ENCODE assay signal across 15 cellular contexts in genomic region chr7:116269466-116269865, GRCh38. TPM values are rescaled to one million over a fixed set of nuclear protein-coding genes. Genes with fewer than 3 reads are reported as not detected.
DNase-seq lines count a peak whose midpoint lies in the region; ATAC-seq and TF ChIP-seq lines count a peak whose summit lies in the region.
"Had no signal": no experiment of that assay in that cellular context is flagged by ENCODE, and none has a peak within 500 bp of the region (broad histone marks: within the 10 kb centered on the region; RNA-seq: fewer than 3 reads in every experiment).

No MANE protein-coding gene starts in this region.

- peak overlapping the region; percentile 80 for H4K91ac ChIP-seq in IMR-90 (ENCODE audit: insufficient read depth, low read depth, low read length)

- DNase-seq in IMR-90 = peak; percentile 65
- DNase-seq in transverse colon = no peak
- no peak for DNase-seq in 8988T
- DNase-seq in kidney glomerular epithelial cell (lab: John Stamatoyannopoulos, UW) = no peak
- DNase-seq in NCI-H1105 (lab: John Stamatoyannopoulos, UW) = no peak
- DNase-seq: Caco-2; CD4-positive, CD25-positive, alpha-beta regulatory T cell; H9; Kasumi-1; NCI-H187; OCI-M1; SJCRH30 had no signal

- H3K18ac ChIP-seq in IMR-90 (ENCODE audit: low read depth, low read length) = peak overlapping the region; percentile 98

- in situ Hi-C loops in IMR-90 (cut with MboI; ENCODE audit: low sequenced_read_pairs) = loop anchor here (5.0 kb wide), 1 partner anchor 308 kb away; no protein-coding TSS in a partner anchor
- in situ Hi-C loops in transverse colon (cut with MboI; ENCODE audit: low pct_ligation_motif_present in 1 of 4, low pct_unique_long_range_greater_than_20kb in 1 of 4, low sequenced_read_pairs in 3 of 4) = loop anchor here (10.0 to 25.0 kb wide), 6 partner anchors 255 to 545 kb away; partner anchors contain the start of gene CAV1 (in 1 of the 4)

- peak overlapping the region; percentile 74 for H2BK20ac ChIP-seq in IMR-90 (ENCODE audit: low read depth, low read length)

- peaks cover 4% of the 10 kb centered on the region; the same call in 1 of the 2 replicates for H4K20me1 ChIP-seq in IMR-90 (ENCODE audit: insufficient read depth, low read length)

- TF ChIP-seq EP300 in gastroesophageal sphincter (IDR thresholded peaks at IDR 0.05) = no peak
- TF ChIP-seq EP300 in transverse colon (IDR thresholded peaks at IDR 0.05; ENCODE audit: low read depth) = no peak

- peak overlapping the region; percentile 66 for H3K14ac ChIP-seq in IMR-90 (replicated peaks; ENCODE audit: low read depth, low read length)

- TF ChIP-seq CTCF in IMR-90 (conservative IDR thresholded peaks at IDR 0.05; ENCODE audit: low read depth, low read length) = no peak
- no peak for TF ChIP-seq CTCF in gastroesophageal sphincter (IDR thresholded peaks at IDR 0.05)
- no peak for TF ChIP-seq CTCF in transverse colon (IDR thresholded peaks at IDR 0.05)

- peaks cover 25% of the 10 kb centered on the region for H3K9me1 ChIP-seq in IMR-90 (ENCODE audit: insufficient read depth, low read length)

- POLR2A ChIA-PET in IMR-90 (lab: Charles Lee; ENCODE audit: unreplicated experiment) = no interaction called here

- H3K27ac ChIP-seq in IMR-90 (ENCODE audit: insufficient read depth, low read length) (peak overlapping the region; percentile 76), gastroesophageal sphincter (peak overlapping the region; percentile 82 to 96 (median 83)), muscle layer of duodenum (ENCODE audit: low read length) (peak overlapping the region; percentile 82), transverse colon (peak overlapping the region; percentile 74 to 83 (median 80))
- H3K27ac ChIP-seq: RWPE1, SJCRH30 had no signal

- TF ChIP-seq POLR2A in IMR-90 (IDR thresholded peaks at IDR 0.05; ENCODE audit: low read depth, low read length) (no peak), gastroesophageal sphincter (IDR thresholded peaks at IDR 0.05) (no peak), transverse colon (IDR thresholded peaks at IDR 0.05) (no peak)

- no peaks in the 10 kb centered on the region for H3K36me3 ChIP-seq in IMR-90 (ENCODE audit: control insufficient read depth, insufficient read depth, low read length)
- no peaks in the 10 kb centered on the region for H3K36me3 ChIP-seq in gastroesophageal sphincter
- no peaks in the 10 kb centered on the region for H3K36me3 ChIP-seq in muscle layer of duodenum (ENCODE audit: control insufficient read depth in 1 of 2, insufficient read depth in 2 of 2, low read length in 2 of 2)
- no peaks in the 10 kb centered on the region for H3K36me3 ChIP-seq in transverse colon
- H3K36me3 ChIP-seq: SJCRH30 had no signal

- H3K9ac ChIP-seq in IMR-90 (ENCODE audit: low read depth, low read length) = no peak overlapping the region

- peak overlapping the region; percentile 78; the same call in 1 of the 2 replicates for H3K4ac ChIP-seq in IMR-90 (ENCODE audit: low read depth, low read length)

- ATAC-seq in IMR-90 (ENCODE audit: low read depth) = peak; percentile 4; the same call in 1 of the 2 replicates
- ATAC-seq in gastroesophageal sphincter = no peak

- BruUV-seq in IMR-90 (replicated peaks; lab: Mats Ljungman, UMichigan) = no TSS peak

- H3K56ac ChIP-seq in IMR-90 (ENCODE audit: extremely low read depth, insufficient read depth, low read length) = peak overlapping the region; percentile 80; the same call in 1 of the 2 replicates

- no CpG with 5 or more reads among the region's 4 CpGs for WGBS in IMR-90 (ENCODE audit: extremely low coverage in 2 of 2, insufficient read length in 1 of 2), 2 experiments
- 18 to 52% methylated on average over 4 of the region's 4 CpGs for WGBS in gastroesophageal sphincter (ENCODE audit: low coverage in 1 of 2), 2 donors
- 49% methylated on average over 4 of the region's 4 CpGs for WGBS in transverse colon (ENCODE audit: low coverage in 1 of 2), 2 donors

- no peak overlapping the region; the same call in 1 of the 2 replicates for H2AK5ac ChIP-seq in IMR-90 (ENCODE audit: low read depth, low read length)

- no peak for TF ChIP-seq RAD21 in IMR-90 (IDR thresholded peaks at IDR 0.05; ENCODE audit: low read length)

- H2BK120ac ChIP-seq in IMR-90 (ENCODE audit: low read depth, low read length) = peak overlapping the region; percentile 85

- H3K9me3 ChIP-seq in IMR-90 (ENCODE audit: control insufficient read depth, insufficient read depth, low read length) = no peaks in the 10 kb centered on the region
- no peaks in the 10 kb centered on the region for H3K9me3 ChIP-seq in gastroesophageal sphincter
- no peaks in the 10 kb centered on the region for H3K9me3 ChIP-seq in muscle layer of duodenum (ENCODE audit: control insufficient read depth in 1 of 2, low read length in 2 of 2)
- no peaks in the 10 kb centered on the region for H3K9me3 ChIP-seq in transverse colon
- H3K9me3 ChIP-seq: Caco-2, SJCRH30 had no signal

- H3K4me3 ChIP-seq in IMR-90 (ENCODE audit: insufficient read depth, low read depth, low read length) (no peak overlapping the region), gastroesophageal sphincter (no peak overlapping the region), muscle layer of duodenum (ENCODE audit: low read depth in 1 of 2, low read length in 2 of 2) (no peak overlapping the region), transverse colon (no peak overlapping the region)
- H3K4me3 ChIP-seq: SJCRH30 had no signal

- H3K4me1 ChIP-seq in IMR-90 (ENCODE audit: control insufficient read depth, insufficient read depth, low read length) (peaks cover 23% of the 10 kb centered on the region), gastroesophageal sphincter (peaks cover 15 to 76% (median 27%) of the 10 kb centered on the region in 3 donors), muscle layer of duodenum (ENCODE audit: control insufficient read depth in 1 of 2, insufficient read depth in 2 of 2, low read length in 2 of 2) (peaks cover 3 to 25% of the 10 kb centered on the region in 2 donors), transverse colon (peaks cover 11 to 45% (median 25%) of the 10 kb centered on the region in 4 donors)

- peak overlapping the region; percentile 85; the same call in 1 of the 2 replicates for H3K4me2 ChIP-seq in IMR-90 (ENCODE audit: low read depth, low read length)

- peak overlapping the region; percentile 79 to 84 for H4K8ac ChIP-seq in IMR-90 (ENCODE audit: low read depth in 2 of 2, low read length in 2 of 2)

- H2BK15ac ChIP-seq in IMR-90 (ENCODE audit: low read depth, low read length) = peak overlapping the region; percentile 81; the same call in 1 of the 3 replicates

- CTCF ChIA-PET in IMR-90 (lab: Yijun Ruan, JAX) = no interaction called here

- H2AFZ ChIP-seq in IMR-90 (replicated peaks; ENCODE audit: low read length, poor library complexity) = no peak overlapping the region

- intact Hi-C loops in IMR-90 (cut with micrococcal nuclease) = no loop called here
- intact Hi-C loops in transverse colon (cut with DNase I; ENCODE audit: low total_unique reads) = loop anchor here (10.0 kb wide), 1 partner anchor 255 kb away; the partner anchor contains the start of gene CAV1

- peaks cover 15 to 30% of the 10 kb centered on the region in 2 experiments; a peak in 3 of 4 replicates for H3K79me1 ChIP-seq in IMR-90 (ENCODE audit: low read depth in 1 of 2, low read length in 2 of 2)

- no peak overlapping the region for H2AK9ac ChIP-seq in IMR-90 (replicated peaks; ENCODE audit: low read depth, low read length, poor library complexity)

- peak overlapping the region; percentile 85 for H3K23ac ChIP-seq in IMR-90 (ENCODE audit: low read depth, low read length)

- peak overlapping the region; percentile 86; the same call in 1 of the 2 replicates for H4K5ac ChIP-seq in IMR-90 (ENCODE audit: low read depth, low read length)

- H3K27me3 ChIP-seq in IMR-90 (ENCODE audit: control insufficient read depth, insufficient read depth, low read length) (no peaks in the 10 kb centered on the region), gastroesophageal sphincter (no peaks in the 10 kb centered on the region), muscle layer of duodenum (ENCODE audit: low read depth, low read length) (no peaks in the 10 kb centered on the region), transverse colon (no peaks in the 10 kb centered on the region)
- H3K27me3 ChIP-seq: SJCRH30 had no signal

- peak overlapping the region; percentile 100 for H2BK5ac ChIP-seq in IMR-90 (ENCODE audit: low read depth, low read length, poor library complexity, severe bottlenecking)

- dilution Hi-C loops in IMR-90 (cut with HindIII; ENCODE audit: low sequenced_read_pairs, unreplicated experiment) = loop anchor here (25.0 kb wide), 1 partner anchor 243 kb away; no protein-coding TSS in a partner anchor

TF ChIP-seq in IMR-90, 13 proteins besides CTCF, POLR2A, EP300 and RAD21:
- no peak for TF ChIP-seq USF2 (IDR thresholded peaks at IDR 0.05; ENCODE audit: low read depth, low read length)
- no peak for TF ChIP-seq RCOR1 (IDR thresholded peaks at IDR 0.05; ENCODE audit: insufficient replicate concordance, low read length)
- TF ChIP-seq SMC3 (IDR thresholded peaks at IDR 0.05; ENCODE audit: low read depth, low read length) = no peak
- no peak for TF ChIP-seq MAZ (IDR thresholded peaks at IDR 0.05; ENCODE audit: borderline replicate concordance, low read depth, low read length)
- no peak for TF ChIP-seq MXI1 (IDR thresholded peaks at IDR 0.05; ENCODE audit: borderline replicate concordance, low read depth, low read length)
- TF ChIP-seq CHD1 (IDR thresholded peaks at IDR 0.05; ENCODE audit: low read depth, low read length) = no peak
- no peak for TF ChIP-seq BHLHE40 (IDR thresholded peaks at IDR 0.05; ENCODE audit: low read depth, low read length)
TF ChIP-seq in IMR-90: peak in this region for 0.

RNA-seq across cellular contexts. Expression of gene TES, which starts 59.1 kb away (rescaled TPM):
- total RNA-seq in IMR-90 (2012; rRNA removed) (83.3 and 91.9 TPM in 2 replicates), gastroesophageal sphincter (100 to 1,000 TPM; 245 to 501 (median 290) TPM), transverse colon (100 to 1,000 TPM in 3 of 4 donors, 10 to 100 TPM in 1; 77.4 to 119 (median 115) TPM)
- 49.7 and 54.0 TPM in 2 replicates for polyA plus RNA-seq in IMR-90 (2012; rRNA removed)
- polyA plus RNA-seq in IMR-90 (2012; cell fraction: cytosol; rRNA removed) = 20.3 and 32.9 TPM in 2 replicates
- 17.8 and 73.1 TPM in 2 replicates for polyA plus RNA-seq in IMR-90 (2012; cell fraction: nucleus; rRNA removed; ENCODE audit: low replicate concordance)
